In the genomic region with DNA sequence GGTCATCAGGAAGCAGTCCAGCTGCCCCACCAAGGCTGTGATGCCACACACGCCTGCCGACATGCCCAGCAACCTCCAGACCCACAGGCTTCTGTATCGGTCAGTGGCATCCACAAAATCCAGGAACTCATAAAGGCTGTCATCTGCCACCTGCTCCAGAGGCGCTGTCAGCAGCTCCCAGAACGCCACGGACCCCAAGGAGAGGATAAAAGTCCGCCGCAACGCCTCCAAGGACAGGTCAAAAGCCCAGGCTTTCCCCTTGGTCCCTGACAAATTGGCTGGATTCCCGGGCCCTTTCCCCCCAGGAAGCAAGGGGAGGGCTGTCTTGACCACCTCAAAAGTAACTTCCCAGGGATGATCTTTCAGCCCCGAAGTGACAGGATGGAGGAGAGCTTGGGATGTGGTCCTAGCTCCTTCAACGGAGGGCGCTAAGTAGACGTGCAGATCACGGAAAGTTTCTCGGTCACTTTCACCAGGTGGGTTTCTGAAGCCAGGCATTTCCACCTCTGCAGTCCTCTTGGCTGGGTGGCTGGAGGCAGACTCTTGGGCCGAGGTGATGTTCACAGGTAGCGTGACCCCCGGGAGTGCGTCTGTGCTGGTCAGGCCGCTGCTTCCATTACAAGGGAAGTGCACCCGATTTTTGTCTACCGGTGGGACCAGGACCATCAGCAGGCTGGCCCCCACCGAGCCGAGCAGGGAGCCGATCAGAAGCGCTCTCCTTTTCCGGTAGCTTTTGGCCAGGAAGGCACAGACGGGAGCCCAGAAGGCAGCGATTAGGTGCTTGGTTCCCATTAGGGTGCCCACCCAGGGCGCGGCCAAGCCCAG, we compare ENCODE assay signal across 2 cellular contexts.
A peak's percentile ranks its signal among the peaks of the same experiment; 100 is the strongest.
TF ChIP-seq lines count a peak whose summit lies in the region.

No MANE protein-coding gene starts in this region.

TF ChIP-seq in WTC11, 78 proteins besides CTCF, POLR2A, EP300 and RAD21:
- TF ChIP-seq NFATC4 (CRISPR knock-in tag; IDR thresholded peaks at IDR 0.05) (no peak), FOXK1 (CRISPR knock-in tag; IDR thresholded peaks at IDR 0.05) (0 out of 2 replicates have a peak, but pooled peaks have one; percentile 14), KAT7 (CRISPR knock-in tag; IDR thresholded peaks at IDR 0.05; ENCODE audit: borderline replicate concordance) (peak; percentile 13; the same call in 1 of the 2 replicates), IRF2 (CRISPR knock-in tag; IDR thresholded peaks at IDR 0.05; ENCODE audit: borderline replicate concordance, low read depth) (0 out of 2 replicates have a peak, but pooled peaks have one; percentile 34), TP53 (CRISPR knock-in tag; IDR thresholded peaks at IDR 0.05) (no peak)
- TF ChIP-seq, protein P1, sequence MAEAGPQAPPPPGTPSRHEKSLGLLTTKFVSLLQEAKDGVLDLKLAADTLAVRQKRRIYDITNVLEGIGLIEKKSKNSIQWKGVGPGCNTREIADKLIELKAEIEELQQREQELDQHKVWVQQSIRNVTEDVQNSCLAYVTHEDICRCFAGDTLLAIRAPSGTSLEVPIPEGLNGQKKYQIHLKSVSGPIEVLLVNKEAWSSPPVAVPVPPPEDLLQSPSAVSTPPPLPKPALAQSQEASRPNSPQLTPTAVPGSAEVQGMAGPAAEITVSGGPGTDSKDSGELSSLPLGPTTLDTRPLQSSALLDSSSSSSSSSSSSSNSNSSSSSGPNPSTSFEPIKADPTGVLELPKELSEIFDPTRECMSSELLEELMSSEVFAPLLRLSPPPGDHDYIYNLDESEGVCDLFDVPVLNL (CRISPR knock-in tag; IDR thresholded peaks at IDR 0.05; ENCODE audit: borderline replicate concordance, low read depth) = 0 out of 2 replicates have a peak, but pooled peaks have one; percentile 23
TF ChIP-seq in WTC11: peak in this region for 4.

TF ChIP-seq in endothelial cell of umbilical vein, 7 proteins besides CTCF, POLR2A, EP300 and RAD21:
- TF ChIP-seq EZH2 (IDR thresholded peaks at IDR 0.05; ENCODE audit: borderline replicate concordance, low read depth, low read length, severe bottlenecking) (peak; percentile 14), JUN (IDR thresholded peaks at IDR 0.05; ENCODE audit: borderline replicate concordance, insufficient read depth, insufficient read length, low read depth) (no peak)
